ENCODE assay signal across 21 cellular contexts in the genomic region with DNA sequence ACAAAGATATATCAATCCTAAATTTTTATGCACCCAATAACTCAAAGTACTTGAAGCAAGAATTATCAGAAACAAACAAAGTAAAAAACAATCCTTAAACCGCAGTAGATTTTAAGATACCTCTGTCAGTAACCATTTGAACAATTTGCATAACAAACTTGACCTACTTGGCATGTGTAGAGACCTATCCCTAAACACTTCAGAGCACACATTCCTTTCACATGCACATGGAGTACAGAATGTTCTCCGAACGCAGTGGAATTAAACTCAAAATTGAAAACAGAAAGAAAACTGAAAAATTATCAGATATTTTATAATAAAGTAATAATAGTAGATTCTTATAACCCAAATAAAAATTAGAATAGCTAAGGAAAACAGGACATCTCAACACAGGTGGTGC.
"Had no signal": no experiment of that assay in that cellular context is flagged by ENCODE, and none has a peak within 500 bp of the region (broad histone marks: within the 10 kb centered on the region; RNA-seq: fewer than 3 reads in every experiment).

No MANE protein-coding gene starts in this region.

- ATAC-seq: effector memory CD8-positive, alpha-beta T cell; foreskin keratinocyte; mucosa of descending colon; naive thymus-derived CD8-positive, alpha-beta T cell; psoas muscle; right lobe of liver; stimulated activated memory B cell treated with anti-CD40 and anti-IgM and Interleukin-4, amounts not matched to agents 10 μg/mL and 1 μg/mL and 100 μg/mL, for 72 hours had no signal

- DNase-seq: effector memory CD8-positive, alpha-beta T cell; esophagus squamous epithelium; foreskin keratinocyte; head of caudate nucleus; kidney glomerular epithelial cell; mucosa of descending colon; naive thymus-derived CD8-positive, alpha-beta T cell; psoas muscle; retina; right lobe of liver; spleen; stimulated activated CD4-positive, alpha-beta T cell treated with anti-CD3 and anti-CD28 coated beads, Interleukin-15, amount 100 ng/mL, for 24 hours; stimulated activated CD4-positive, alpha-beta T cell treated with anti-CD3 and anti-CD28 coated beads, Interleukin-1b, Interleukin-23, amount 100 ng/mL, for 48 hours; stimulated activated CD4-positive, alpha-beta T cell treated with anti-CD3 and anti-CD28 coated beads, Interleukin-4, amount 100 ng/mL, for 24 hours; testis; transverse colon had no signal

- H3K4me1 ChIP-seq: esophagus squamous epithelium, foreskin keratinocyte, psoas muscle, right lobe of liver, spleen, testis, transverse colon had no signal

- H3K27ac ChIP-seq: esophagus squamous epithelium, foreskin keratinocyte, hepatocyte, neutrophil, psoas muscle, right lobe of liver, spleen, transverse colon had no signal

- H3K27ac Mint-ChIP-seq: dendritic cell treated with granulocyte-macrophage colony-stimulating factor and Interleukin-4, amounts not matched to agents 40 ng/mL and 50 ng/mL, for 4 days; effector memory CD8-positive, alpha-beta T cell; naive thymus-derived CD8-positive, alpha-beta T cell; stimulated activated memory B cell treated with anti-CD40 and anti-IgM and Interleukin-4, amounts not matched to agents 10 μg/mL and 1 μg/mL and 100 μg/mL, for 72 hours; stimulated activated naive CD8-positive, alpha-beta T cell treated with anti-CD3 and anti-CD28 coated beads, Interleukin-15, Interleukin-2, amounts not matched to agents 100 ng/mL and 50 ng/mL, for 24 hours had no signal

- H3K36me3 ChIP-seq: esophagus squamous epithelium, neutrophil, right lobe of liver, spleen, transverse colon had no signal

- H3K4me3 Mint-ChIP-seq: dendritic cell treated with granulocyte-macrophage colony-stimulating factor and Interleukin-4, amounts not matched to agents 40 ng/mL and 50 ng/mL, for 4 days; effector memory CD8-positive, alpha-beta T cell; naive thymus-derived CD8-positive, alpha-beta T cell; stimulated activated memory B cell treated with anti-CD40 and anti-IgM and Interleukin-4, amounts not matched to agents 10 μg/mL and 1 μg/mL and 100 μg/mL, for 72 hours; stimulated activated naive CD8-positive, alpha-beta T cell treated with anti-CD3 and anti-CD28 coated beads, Interleukin-15, Interleukin-2, amounts not matched to agents 100 ng/mL and 50 ng/mL, for 24 hours had no signal

- H3K4me3 ChIP-seq: esophagus squamous epithelium, hepatocyte, mucosa of descending colon, psoas muscle, right lobe of liver, spleen, testis, transverse colon had no signal

- H3K27me3 ChIP-seq: esophagus squamous epithelium, foreskin keratinocyte, hepatocyte, neutrophil, right lobe of liver, spleen, testis, transverse colon had no signal

- H3K36me3 Mint-ChIP-seq: stimulated activated memory B cell treated with anti-CD40 and anti-IgM and Interleukin-4, amounts not matched to agents 10 μg/mL and 1 μg/mL and 100 μg/mL, for 72 hours had no signal

- H3K4me1 Mint-ChIP-seq: naive thymus-derived CD8-positive, alpha-beta T cell; stimulated activated memory B cell treated with anti-CD40 and anti-IgM and Interleukin-4, amounts not matched to agents 10 μg/mL and 1 μg/mL and 100 μg/mL, for 72 hours had no signal

- H3K9me3 ChIP-seq: neutrophil, right lobe of liver, testis had no signal

- H3K27me3 Mint-ChIP-seq: stimulated activated naive CD8-positive, alpha-beta T cell treated with anti-CD3 and anti-CD28 coated beads, Interleukin-15, Interleukin-2, amounts not matched to agents 100 ng/mL and 50 ng/mL, for 24 hours had no signal
